ENCODE assay signal across 7 cellular contexts in genomic region chr17:27203241-27203640, GRCh38.
"Had no signal": no experiment of that assay in that cellular context is flagged by ENCODE, and none has a peak within 500 bp of the region (broad histone marks: within the 10 kb centered on the region; RNA-seq: fewer than 3 reads in every experiment).

No MANE protein-coding gene starts in this region.

- DNase-seq: GM23248, GOT3, H7, HFFc6, KBM-7 had no signal

- FAIRE-seq: HepG2 had no signal

- H3K4me3 ChIP-seq: GM23248, HAP-1 had no signal

- H3K36me3 ChIP-seq: HAP-1 had no signal
